In the genomic region with DNA sequence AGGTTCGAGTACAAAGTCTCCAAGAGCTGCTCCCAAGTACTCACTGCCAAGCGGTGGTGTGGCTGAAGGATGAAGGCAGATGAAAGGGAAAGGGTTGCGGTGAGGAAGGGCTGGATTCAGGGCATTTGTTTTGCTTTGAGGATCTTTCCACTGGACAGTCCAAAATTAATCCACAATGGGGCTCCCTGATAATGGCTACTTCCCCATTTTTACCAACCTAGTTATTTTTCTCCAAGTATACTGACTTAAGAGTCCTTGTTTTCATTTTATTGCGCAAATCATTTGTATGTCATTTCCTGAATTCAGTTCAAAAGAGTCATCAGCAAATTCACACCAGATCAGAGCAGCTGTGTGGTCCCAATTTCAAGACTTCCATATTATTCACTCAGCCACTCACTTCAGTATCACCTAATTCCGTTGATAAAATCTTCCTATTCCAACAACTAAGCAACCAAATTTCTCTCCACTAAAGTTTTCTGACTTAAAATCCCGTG, we compare ENCODE assay signal across 1 cellular context.
TF ChIP-seq lines count a peak whose summit lies in the region.

No MANE protein-coding gene starts in this region.

TF ChIP-seq in IMR-90, 13 proteins besides CTCF, POLR2A, EP300 and RAD21:
- TF ChIP-seq, protein P1, sequence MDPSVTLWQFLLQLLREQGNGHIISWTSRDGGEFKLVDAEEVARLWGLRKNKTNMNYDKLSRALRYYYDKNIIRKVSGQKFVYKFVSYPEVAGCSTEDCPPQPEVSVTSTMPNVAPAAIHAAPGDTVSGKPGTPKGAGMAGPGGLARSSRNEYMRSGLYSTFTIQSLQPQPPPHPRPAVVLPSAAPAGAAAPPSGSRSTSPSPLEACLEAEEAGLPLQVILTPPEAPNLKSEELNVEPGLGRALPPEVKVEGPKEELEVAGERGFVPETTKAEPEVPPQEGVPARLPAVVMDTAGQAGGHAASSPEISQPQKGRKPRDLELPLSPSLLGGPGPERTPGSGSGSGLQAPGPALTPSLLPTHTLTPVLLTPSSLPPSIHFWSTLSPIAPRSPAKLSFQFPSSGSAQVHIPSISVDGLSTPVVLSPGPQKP (IDR thresholded peaks at IDR 0.05; ENCODE audit: borderline replicate concordance, low read depth, low read length) = no peak
- TF ChIP-seq RCOR1 (IDR thresholded peaks at IDR 0.05; ENCODE audit: insufficient replicate concordance, low read length) = no peak
- peak; percentile 93 for TF ChIP-seq CEBPB (IDR thresholded peaks at IDR 0.05; ENCODE audit: low read depth, low read length)
- no peak for TF ChIP-seq CHD1 (IDR thresholded peaks at IDR 0.05; ENCODE audit: low read depth, low read length)
